In the genomic region with DNA sequence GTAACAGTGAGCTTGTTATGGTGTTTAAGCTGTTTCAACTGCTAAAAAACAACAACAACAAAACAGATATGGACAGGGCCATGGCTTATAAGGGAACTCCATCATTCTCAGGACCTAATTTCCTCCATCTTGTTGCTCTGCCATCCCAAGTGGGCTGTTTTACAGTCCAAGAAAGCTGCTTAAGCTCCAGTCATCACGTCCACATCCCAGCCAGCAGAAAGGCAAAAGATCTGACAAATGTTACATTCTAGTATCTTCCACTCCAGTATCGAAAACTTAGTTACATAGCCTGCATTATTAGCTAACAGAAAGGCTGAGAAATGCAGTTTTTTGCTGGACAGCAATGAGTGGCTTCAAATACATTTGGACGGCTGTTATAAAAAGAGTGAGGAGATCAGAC, we compare ENCODE assay signal across 2 cellular contexts.
TF ChIP-seq lines count a peak whose summit lies in the region.

No MANE protein-coding gene starts in this region.

TF ChIP-seq in HCT116, 20 proteins besides CTCF, POLR2A, EP300 and RAD21:
- no peak for TF ChIP-seq SRF (IDR thresholded peaks at IDR 0.05; ENCODE audit: low read depth)
- no peak for TF ChIP-seq SP1 (IDR thresholded peaks at IDR 0.05; ENCODE audit: low read depth)
- TF ChIP-seq, protein P1, sequence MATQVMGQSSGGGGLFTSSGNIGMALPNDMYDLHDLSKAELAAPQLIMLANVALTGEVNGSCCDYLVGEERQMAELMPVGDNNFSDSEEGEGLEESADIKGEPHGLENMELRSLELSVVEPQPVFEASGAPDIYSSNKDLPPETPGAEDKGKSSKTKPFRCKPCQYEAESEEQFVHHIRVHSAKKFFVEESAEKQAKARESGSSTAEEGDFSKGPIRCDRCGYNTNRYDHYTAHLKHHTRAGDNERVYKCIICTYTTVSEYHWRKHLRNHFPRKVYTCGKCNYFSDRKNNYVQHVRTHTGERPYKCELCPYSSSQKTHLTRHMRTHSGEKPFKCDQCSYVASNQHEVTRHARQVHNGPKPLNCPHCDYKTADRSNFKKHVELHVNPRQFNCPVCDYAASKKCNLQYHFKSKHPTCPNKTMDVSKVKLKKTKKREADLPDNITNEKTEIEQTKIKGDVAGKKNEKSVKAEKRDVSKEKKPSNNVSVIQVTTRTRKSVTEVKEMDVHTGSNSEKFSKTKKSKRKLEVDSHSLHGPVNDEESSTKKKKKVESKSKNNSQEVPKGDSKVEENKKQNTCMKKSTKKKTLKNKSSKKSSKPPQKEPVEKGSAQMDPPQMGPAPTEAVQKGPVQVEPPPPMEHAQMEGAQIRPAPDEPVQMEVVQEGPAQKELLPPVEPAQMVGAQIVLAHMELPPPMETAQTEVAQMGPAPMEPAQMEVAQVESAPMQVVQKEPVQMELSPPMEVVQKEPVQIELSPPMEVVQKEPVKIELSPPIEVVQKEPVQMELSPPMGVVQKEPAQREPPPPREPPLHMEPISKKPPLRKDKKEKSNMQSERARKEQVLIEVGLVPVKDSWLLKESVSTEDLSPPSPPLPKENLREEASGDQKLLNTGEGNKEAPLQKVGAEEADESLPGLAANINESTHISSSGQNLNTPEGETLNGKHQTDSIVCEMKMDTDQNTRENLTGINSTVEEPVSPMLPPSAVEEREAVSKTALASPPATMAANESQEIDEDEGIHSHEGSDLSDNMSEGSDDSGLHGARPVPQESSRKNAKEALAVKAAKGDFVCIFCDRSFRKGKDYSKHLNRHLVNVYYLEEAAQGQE (IDR thresholded peaks at IDR 0.05; ENCODE audit: low read depth) = no peak
- TF ChIP-seq, protein P2, sequence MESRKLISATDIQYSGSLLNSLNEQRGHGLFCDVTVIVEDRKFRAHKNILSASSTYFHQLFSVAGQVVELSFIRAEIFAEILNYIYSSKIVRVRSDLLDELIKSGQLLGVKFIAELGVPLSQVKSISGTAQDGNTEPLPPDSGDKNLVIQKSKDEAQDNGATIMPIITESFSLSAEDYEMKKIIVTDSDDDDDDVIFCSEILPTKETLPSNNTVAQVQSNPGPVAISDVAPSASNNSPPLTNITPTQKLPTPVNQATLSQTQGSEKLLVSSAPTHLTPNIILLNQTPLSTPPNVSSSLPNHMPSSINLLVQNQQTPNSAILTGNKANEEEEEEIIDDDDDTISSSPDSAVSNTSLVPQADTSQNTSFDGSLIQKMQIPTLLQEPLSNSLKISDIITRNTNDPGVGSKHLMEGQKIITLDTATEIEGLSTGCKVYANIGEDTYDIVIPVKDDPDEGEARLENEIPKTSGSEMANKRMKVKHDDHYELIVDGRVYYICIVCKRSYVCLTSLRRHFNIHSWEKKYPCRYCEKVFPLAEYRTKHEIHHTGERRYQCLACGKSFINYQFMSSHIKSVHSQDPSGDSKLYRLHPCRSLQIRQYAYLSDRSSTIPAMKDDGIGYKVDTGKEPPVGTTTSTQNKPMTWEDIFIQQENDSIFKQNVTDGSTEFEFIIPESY (IDR thresholded peaks at IDR 0.05; ENCODE audit: extremely low read depth, insufficient replicate concordance, low read length) = no peak
- no peak for TF ChIP-seq FOSL1 (IDR thresholded peaks at IDR 0.05; ENCODE audit: low read depth)
- no peak for TF ChIP-seq SIN3A (IDR thresholded peaks at IDR 0.05; ENCODE audit: low read depth)
- TF ChIP-seq EZH2phosphoT487 (IDR thresholded peaks at IDR 0.05; ENCODE audit: borderline replicate concordance) = no peak
- no peak for TF ChIP-seq CEBPB (IDR thresholded peaks at IDR 0.05; ENCODE audit: low read depth)
- TF ChIP-seq EZH2 (IDR thresholded peaks at IDR 0.05) = no peak
- no peak for TF ChIP-seq ELF1 (IDR thresholded peaks at IDR 0.05; ENCODE audit: borderline replicate concordance, low read depth)
- TF ChIP-seq ZNF274 (IDR thresholded peaks at IDR 0.05; ENCODE audit: low read depth, low read length) = no peak
- no peak for TF ChIP-seq JUND (IDR thresholded peaks at IDR 0.05)

TF ChIP-seq in H1, 55 proteins besides CTCF, POLR2A, EP300 and RAD21:
- peak; percentile 68; the same call in 1 of the 2 replicates for TF ChIP-seq KDM1A (IDR thresholded peaks at IDR 0.05; ENCODE audit: borderline replicate concordance, low read length)
- TF ChIP-seq YY1 (IDR thresholded peaks at IDR 0.05; ENCODE audit: low read depth, low read length) = no peak
- no peak for TF ChIP-seq JUND (IDR thresholded peaks at IDR 0.05; ENCODE audit: low read length)
